In genomic region chr7:66739477-66739876, GRCh38 we compare ENCODE assay signal across 8 cellular contexts. TPM values are rescaled to one million over a fixed set of nuclear protein-coding genes. Genes with fewer than 3 reads are reported as not detected.
DNase-seq lines count a peak whose midpoint lies in the region; ATAC-seq and TF ChIP-seq lines count a peak whose summit lies in the region.

No MANE protein-coding gene starts in this region.

- H3K27me3 Mint-ChIP-seq in activated naive CD4-positive, alpha-beta T cell treated with anti-CD3 and anti-CD28 coated beads for 36 hours (ENCODE audit: low read depth) = no peaks in the 10 kb centered on the region
- H3K27me3 Mint-ChIP-seq in activated naive CD8-positive, alpha-beta T cell treated with anti-CD3 and anti-CD28 coated beads, Interleukin-2, amount 50 U/mL, for 24 hours = no peaks in the 10 kb centered on the region
- H3K27me3 Mint-ChIP-seq in type B pancreatic cell = no peaks in the 10 kb centered on the region

- peaks cover 42% of the 10 kb centered on the region for H3K4me1 Mint-ChIP-seq in activated naive CD4-positive, alpha-beta T cell treated with anti-CD3 and anti-CD28 coated beads for 36 hours (ENCODE audit: low read depth)
- H3K4me1 Mint-ChIP-seq in activated naive CD8-positive, alpha-beta T cell treated with anti-CD3 and anti-CD28 coated beads, Interleukin-2, amount 50 U/mL, for 24 hours = peaks cover 52% of the 10 kb centered on the region
- peaks cover 8% of the 10 kb centered on the region for H3K4me1 Mint-ChIP-seq in type B pancreatic cell (ENCODE audit: unreplicated experiment)

- TF ChIP-seq CTCF in right lobe of liver (IDR thresholded peaks at IDR 0.05) (no peak), type B pancreatic cell (conservative IDR thresholded peaks at IDR 0.05) (no peak)

- peak overlapping the region; percentile 92 for H3K4me3 Mint-ChIP-seq in activated naive CD4-positive, alpha-beta T cell treated with anti-CD3 and anti-CD28 coated beads for 36 hours
- H3K4me3 Mint-ChIP-seq in activated naive CD8-positive, alpha-beta T cell treated with anti-CD3 and anti-CD28 coated beads, Interleukin-2, amount 50 U/mL, for 24 hours = peak overlapping the region; percentile 94
- peak overlapping the region; percentile 93 for H3K4me3 Mint-ChIP-seq in type B pancreatic cell

- ATAC-seq in activated naive CD8-positive, alpha-beta T cell treated with anti-CD3 and anti-CD28 coated beads, Interleukin-2, amount 50 U/mL, for 24 hours = no peak
- no peak for ATAC-seq in right lobe of liver
- no peak for ATAC-seq in HG02885 (IDR thresholded peaks at IDR 0.05; ENCODE audit: poor library complexity, unreplicated experiment)

- TF ChIP-seq POLR2A in right lobe of liver (IDR thresholded peaks at IDR 0.05) = no peak
- TF ChIP-seq POLR2A in erythroblast (IDR thresholded peaks at IDR 0.05; ENCODE audit: low read length) = no peak

- peak overlapping the region; percentile 92 for H3K27ac Mint-ChIP-seq in activated naive CD4-positive, alpha-beta T cell treated with anti-CD3 and anti-CD28 coated beads for 36 hours
- H3K27ac Mint-ChIP-seq in activated naive CD8-positive, alpha-beta T cell treated with anti-CD3 and anti-CD28 coated beads, Interleukin-2, amount 50 U/mL, for 24 hours = peak overlapping the region; percentile 84
- H3K27ac Mint-ChIP-seq in type B pancreatic cell = peak overlapping the region; percentile 94

- H3K4me3 ChIP-seq in right lobe of liver = peak overlapping the region; percentile 66 to 97 (median 88)

- intact Hi-C loops in activated naive CD4-positive, alpha-beta T cell treated with anti-CD3 and anti-CD28 coated beads for 36 hours (cut with micrococcal nuclease) = no loop called here
- intact Hi-C loops in right lobe of liver (cut with DNase I) = no loop called here

- peaks cover 19% of the 10 kb centered on the region for H3K36me3 Mint-ChIP-seq in activated naive CD4-positive, alpha-beta T cell treated with anti-CD3 and anti-CD28 coated beads for 36 hours (ENCODE audit: low read depth)
- peaks cover 17% of the 10 kb centered on the region for H3K36me3 Mint-ChIP-seq in activated naive CD8-positive, alpha-beta T cell treated with anti-CD3 and anti-CD28 coated beads, Interleukin-2, amount 50 U/mL, for 24 hours (ENCODE audit: low read depth)
- peaks cover 24% of the 10 kb centered on the region for H3K36me3 Mint-ChIP-seq in type B pancreatic cell

- H3K4me1 ChIP-seq in right lobe of liver = peaks cover 0 to 18% (median 0%) of the 10 kb centered on the region in 4 donors

- H3K36me3 ChIP-seq in right lobe of liver = no peaks in the 10 kb centered on the region

- peaks cover 15% of the 10 kb centered on the region for H3K9me3 Mint-ChIP-seq in activated naive CD4-positive, alpha-beta T cell treated with anti-CD3 and anti-CD28 coated beads for 36 hours
- peaks cover 14% of the 10 kb centered on the region for H3K9me3 Mint-ChIP-seq in activated naive CD8-positive, alpha-beta T cell treated with anti-CD3 and anti-CD28 coated beads, Interleukin-2, amount 50 U/mL, for 24 hours
- H3K9me3 Mint-ChIP-seq in type B pancreatic cell = peaks cover 5% of the 10 kb centered on the region

- DNase-seq in activated naive CD4-positive, alpha-beta T cell treated with anti-CD3 and anti-CD28 coated beads for 36 hours = no peak
- no peak for DNase-seq in activated naive CD4-positive, alpha-beta T cell treated with Interleukin-2 at 50 U/mL for 16 hours
- DNase-seq in activated naive CD8-positive, alpha-beta T cell treated with anti-CD3 and anti-CD28 coated beads, Interleukin-2, amount 50 U/mL, for 24 hours = no peak
- no peak for DNase-seq in right lobe of liver
- DNase-seq in type B pancreatic cell (ENCODE audit: extremely low spot score, unreplicated experiment) = no peak
- DNase-seq in erythroblast (lab: John Stamatoyannopoulos, UW) = no peak
- DNase-seq in NCI-H2196 (lab: John Stamatoyannopoulos, UW; ENCODE audit: unreplicated experiment) = no peak

- WGBS in right lobe of liver (ENCODE audit: insufficient coverage, low coverage, low lambda C conversion rate, missing lambda C conversion rate) = 42% methylated on average over 14 of the region's 14 CpGs

- peaks cover 0 to 5% (median 0%) of the 10 kb centered on the region in 4 donors for H3K9me3 ChIP-seq in right lobe of liver

- no peaks in the 10 kb centered on the region for H3K27me3 ChIP-seq in right lobe of liver

- H3K27ac ChIP-seq in right lobe of liver = peak overlapping the region; percentile 87 to 95 (median 92)

- CTCF ChIA-PET in activated naive CD4-positive, alpha-beta T cell treated with anti-CD3 and anti-CD28 coated beads for 36 hours (lab: Charles Lee) = interaction anchor here (0.6 kb wide), 3 partner anchors 31 to 740 kb away, joined by 3 to 4 read pairs (median 4); no protein-coding TSS in a partner anchor

RNA-seq across cellular contexts. Expression of gene RABGEF1, which starts 1.1 kb away (rescaled TPM):
- 10 to 100 TPM; 10.7 to 10.8 TPM for total RNA-seq in activated naive CD4-positive, alpha-beta T cell treated with anti-CD3 and anti-CD28 coated beads for 36 hours
- total RNA-seq in right lobe of liver (10 to 100 TPM in 3 of 6 experiments, 1 to 10 TPM in 3; 7.3 to 13.8 (median 10.2) TPM), type B pancreatic cell (ENCODE audit: low replicate concordance) (19.6 and 24.1 TPM in 2 replicates)
